Comparison of ENCODE assay signal across 8 cellular contexts in genomic region chr1:11736746-11737639, GRCh38.
DNase-seq lines count a peak whose midpoint lies in the region; ATAC-seq and TF ChIP-seq lines count a peak whose summit lies in the region.

No MANE protein-coding gene starts in this region.

- no peaks in the 10 kb centered on the region for H3K36me3 ChIP-seq in iPS DF 6.9 (ENCODE audit: control insufficient read depth, insufficient read depth, low read length)

- H3K4me1 ChIP-seq in iPS DF 6.9 (ENCODE audit: control insufficient read depth, insufficient read depth, low read length): no peaks in the 10 kb centered on the region; the same call in 1 of the 2 replicates

- H3K9me3 ChIP-seq in iPS DF 6.9 (ENCODE audit: control insufficient read depth, insufficient read depth, low read length): no peaks in the 10 kb centered on the region

- ATAC-seq in GM18867 (IDR thresholded peaks at IDR 0.05; ENCODE audit: unreplicated experiment) (no peak), HG03159 (IDR thresholded peaks at IDR 0.05; ENCODE audit: unreplicated experiment) (no peak)

- H3K4me3 ChIP-seq in astrocyte of the spinal cord (ENCODE audit: low read depth, low read length): peak overlapping the region; percentile 73
- peak overlapping the region; percentile 81; the same call in 1 of the 2 replicates for H3K4me3 ChIP-seq in iPS DF 6.9 (ENCODE audit: low read length)
- peak overlapping the region; percentile 98 for H3K4me3 ChIP-seq in retinal pigment epithelial cell (ENCODE audit: low read length)

- TF ChIP-seq CTCF in astrocyte of the spinal cord (IDR thresholded peaks at IDR 0.05; ENCODE audit: low read depth, low read length): no peak
- no peak for TF ChIP-seq CTCF in retinal pigment epithelial cell (conservative IDR thresholded peaks at IDR 0.05; ENCODE audit: low read depth, low read length)

- DNase-seq in EH (ENCODE audit: low read depth) (peak; percentile 74), HPDE6-E6E7 (ENCODE audit: extremely low spot score) (peak; percentile 76), SIG-M5 (lab: John Stamatoyannopoulos, UW) (peak; percentile 64), astrocyte of the spinal cord (ENCODE audit: low read depth, low spot score) (peak; percentile 44), iPS DF 6.9 (ENCODE audit: low read depth, low spot score) (peak; percentile 37), retinal pigment epithelial cell (ENCODE audit: low read depth) (peak; percentile 46)

- H3K27ac ChIP-seq in iPS DF 6.9 (ENCODE audit: low read length): no peak overlapping the region

- in situ Hi-C loops in astrocyte of the spinal cord (cut with HindIII; ENCODE audit: low sequenced_read_pairs): no loop called here

- WGBS in iPS DF 6.9 (ENCODE audit: insufficient coverage, insufficient read length): no CpG with 5 or more reads among the region's 15 CpGs

- no peaks in the 10 kb centered on the region for H3K27me3 ChIP-seq in iPS DF 6.9 (ENCODE audit: control insufficient read depth, insufficient read depth, low read length)
